13 cellular contexts compared by ENCODE assay signal in genomic region chr11:77244277-77245014, GRCh38. TPM values are rescaled to one million over a fixed set of nuclear protein-coding genes. Genes with fewer than 3 reads are reported as not detected.
DNase-seq lines count a peak whose midpoint lies in the region; TF ChIP-seq lines count a peak whose summit lies in the region.
"Had no signal": no experiment of that assay in that cellular context is flagged by ENCODE, and none has a peak within 500 bp of the region (broad histone marks: within the 10 kb centered on the region; RNA-seq: fewer than 3 reads in every experiment).

No MANE protein-coding gene starts in this region.

- H3K27ac ChIP-seq in osteoblast (ENCODE audit: low read depth, low read length) (peak overlapping the region; percentile 88), endodermal cell (ENCODE audit: low read depth, low read length) (no peak overlapping the region), neural progenitor cell (no peak overlapping the region)
- H3K27ac ChIP-seq: esophagus muscularis mucosa had no signal

- H3K27me3 ChIP-seq in osteoblast (ENCODE audit: insufficient read depth, low read length), result no peaks in the 10 kb centered on the region
- no peaks in the 10 kb centered on the region for H3K27me3 ChIP-seq in endodermal cell (ENCODE audit: control insufficient read depth, insufficient read depth, low read length, poor library complexity, severe bottlenecking)
- no peaks in the 10 kb centered on the region for H3K27me3 ChIP-seq in neural progenitor cell
- H3K27me3 ChIP-seq: esophagus muscularis mucosa had no signal

- no peaks in the 10 kb centered on the region for H3F3A ChIP-seq in neural progenitor cell (ENCODE audit: low read depth)

- DNase-seq in Daoy (ENCODE audit: low read depth) (peak; percentile 46), NCI-H226 (peak; percentile 60), dermis blood vessel endothelial cell (peak; percentile 68), osteoblast (ENCODE audit: insufficient read length, low spot score, missing footprints) (peak; percentile 85), NCI-H2081 treated with DMSO at 0.1 percent for 48 hours (lab: John Stamatoyannopoulos, UW) (no peak), endodermal cell (no peak), neural progenitor cell (ENCODE audit: low spot score) (no peak), NCI-H187 treated with DMSO at 0.1 percent for 48 hours (lab: John Stamatoyannopoulos, UW) (no peak)
- DNase-seq: NCI-H510A; stimulated activated CD4-positive, alpha-beta T cell treated with anti-CD3 and anti-CD28 coated beads, Interleukin-2, amount 100 ng/mL, for 48 hours; T-helper 17 cell had no signal

- TF ChIP-seq CTCF in osteoblast (IDR thresholded peaks at IDR 0.05; ENCODE audit: extremely low read depth, low read depth, low read length) (no peak), endodermal cell (conservative IDR thresholded peaks at IDR 0.05) (no peak), neural progenitor cell (IDR thresholded peaks at IDR 0.05) (no peak)

- no peak overlapping the region for H3K9ac ChIP-seq in endodermal cell (ENCODE audit: extremely low read depth, low read length, poor library complexity, severe bottlenecking)
- no peak overlapping the region for H3K9ac ChIP-seq in neural progenitor cell

- H4K20me1 ChIP-seq in osteoblast (ENCODE audit: insufficient read depth, low read length), result no peaks in the 10 kb centered on the region
- H4K20me1 ChIP-seq in neural progenitor cell (ENCODE audit: low read depth), result no peaks in the 10 kb centered on the region

- H3K36me3 ChIP-seq in osteoblast (ENCODE audit: insufficient read depth, low read length) (no peaks in the 10 kb centered on the region), endodermal cell (ENCODE audit: control insufficient read depth, insufficient read depth, low read length) (no peaks in the 10 kb centered on the region), neural progenitor cell (no peaks in the 10 kb centered on the region)
- H3K36me3 ChIP-seq: esophagus muscularis mucosa had no signal

- H3K4me1 ChIP-seq in osteoblast (ENCODE audit: insufficient read depth, low read length) (peaks cover 11% of the 10 kb centered on the region), endodermal cell (ENCODE audit: control insufficient read depth, insufficient read depth, low read length) (no peaks in the 10 kb centered on the region), neural progenitor cell (no peaks in the 10 kb centered on the region)
- H3K4me1 ChIP-seq: esophagus muscularis mucosa had no signal

- no peak overlapping the region for H3K4me3 ChIP-seq in osteoblast (ENCODE audit: insufficient read depth, low read length)
- H3K4me3 ChIP-seq in endodermal cell (ENCODE audit: low read length), result no peak overlapping the region
- no peak overlapping the region for H3K4me3 ChIP-seq in neural progenitor cell
- H3K4me3 ChIP-seq: esophagus muscularis mucosa had no signal

- H3K27me3 Mint-ChIP-seq in endodermal cell (ENCODE audit: insufficient read depth) (no peaks in the 10 kb centered on the region), neural progenitor cell (ENCODE audit: insufficient read depth, low read depth) (no peaks in the 10 kb centered on the region)
- H3K27me3 Mint-ChIP-seq: T-helper 17 cell had no signal

- H3K9me3 Mint-ChIP-seq in endodermal cell, result no peaks in the 10 kb centered on the region
- peaks cover 7% of the 10 kb centered on the region for H3K9me3 Mint-ChIP-seq in neural progenitor cell

- H3K9me3 ChIP-seq in osteoblast (ENCODE audit: low read depth, low read length), result no peaks in the 10 kb centered on the region
- no peaks in the 10 kb centered on the region for H3K9me3 ChIP-seq in endodermal cell (ENCODE audit: control insufficient read depth, low read length)
- no peaks in the 10 kb centered on the region for H3K9me3 ChIP-seq in neural progenitor cell (ENCODE audit: low read depth)
- H3K9me3 ChIP-seq: esophagus muscularis mucosa had no signal

- no peaks in the 10 kb centered on the region for H3K79me2 ChIP-seq in osteoblast (ENCODE audit: insufficient read depth, low read length)
- no peaks in the 10 kb centered on the region for H3K79me2 ChIP-seq in neural progenitor cell (ENCODE audit: low read depth)

- no peak overlapping the region for H3K4me3 Mint-ChIP-seq in endodermal cell
- no peak overlapping the region for H3K4me3 Mint-ChIP-seq in neural progenitor cell
- H3K4me3 Mint-ChIP-seq: T-helper 17 cell had no signal

- peak overlapping the region; percentile 4 for H3K4me2 ChIP-seq in osteoblast (ENCODE audit: insufficient read depth, low read length)
- H3K4me2 ChIP-seq in neural progenitor cell, result no peak overlapping the region

- H3K27ac Mint-ChIP-seq in endodermal cell (no peak overlapping the region), neural progenitor cell (no peak overlapping the region)
- H3K27ac Mint-ChIP-seq: T-helper 17 cell had no signal

- H3K36me3 Mint-ChIP-seq in endodermal cell (ENCODE audit: low read depth) (no peaks in the 10 kb centered on the region), neural progenitor cell (no peaks in the 10 kb centered on the region)

- 94 to 100% methylated on average over 2 to 7 of the region's 7 CpGs for WGBS in endodermal cell (ENCODE audit: insufficient coverage in 1 of 2, insufficient read length in 1 of 2), 2 experiments

- H3K4me1 Mint-ChIP-seq in endodermal cell (no peaks in the 10 kb centered on the region), neural progenitor cell (no peaks in the 10 kb centered on the region)
- H3K4me1 Mint-ChIP-seq: T-helper 17 cell had no signal

- peak overlapping the region; percentile 91 for H2AFZ ChIP-seq in osteoblast (ENCODE audit: low read length)
- H2AFZ ChIP-seq in neural progenitor cell (replicated peaks), result no peak overlapping the region

RNA-seq across cellular contexts. Expression of gene GDPD4, which starts 57.0 kb away (rescaled TPM):
- total RNA-seq in Daoy (2014; rRNA removed; shearing (Covaris generic)), result not detected in 2 replicates
- total RNA-seq in dermis blood vessel endothelial cell, result not detected in 2 replicates
- total RNA-seq in osteoblast, result not detected in 2 replicates
- total RNA-seq in endodermal cell, result not detected
- polyA plus RNA-seq in endodermal cell (2013, experiment 1 of 2), result not detected
- not detected for polyA plus RNA-seq in endodermal cell (2013, experiment 2 of 2)
- total RNA-seq in neural progenitor cell (ENCODE audit: low replicate concordance), result not detected in 2 replicates
- total RNA-seq: esophagus muscularis mucosa, mucosa of gallbladder, T-helper 17 cell had no signal

Comparison
In these comparisons a context has a peak if more than half of its experiments do, and no peak if none do; other contexts are left out.
1. DNase-seq: peak in Daoy (single experiment), NCI-H226 (single experiment), dermis blood vessel endothelial cell (single experiment) and osteoblast (single experiment); none in NCI-H2081 treated with DMSO at 0.1 percent for 48 hours (single experiment), endodermal cell (single experiment), neural progenitor cell (single experiment) and NCI-H187 treated with DMSO at 0.1 percent for 48 hours (single experiment).